Comparison of ENCODE assay signal across 14 cellular contexts in the genomic region with DNA sequence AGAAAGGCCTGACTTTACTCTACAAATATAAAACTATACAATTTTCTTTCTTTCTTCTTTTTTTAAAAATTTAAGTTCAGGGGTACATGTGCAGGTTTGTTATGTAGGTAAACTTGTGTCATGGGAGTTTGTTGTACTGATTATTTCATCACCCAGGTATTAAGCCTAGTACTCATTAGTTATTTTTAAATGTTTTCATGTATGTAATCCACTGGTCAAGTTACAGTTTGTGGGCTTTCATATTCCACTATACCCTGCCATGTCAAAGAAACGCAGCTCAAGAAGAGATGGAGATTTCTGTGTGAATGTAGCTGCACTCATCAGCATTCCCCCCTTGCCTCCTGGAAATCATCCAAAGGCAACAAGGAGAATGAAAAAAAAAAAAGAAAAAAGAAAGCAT. TPM values are rescaled to one million over a fixed set of nuclear protein-coding genes. Genes with fewer than 3 reads are reported as not detected.
DNase-seq lines count a peak whose midpoint lies in the region; ATAC-seq, FAIRE-seq and TF ChIP-seq lines count a peak whose summit lies in the region.
"Had no signal": no experiment of that assay in that cellular context is flagged by ENCODE, and none has a peak within 500 bp of the region (broad histone marks: within the 10 kb centered on the region; RNA-seq: fewer than 3 reads in every experiment).

No MANE protein-coding gene starts in this region.

- H3K27ac ChIP-seq in keratinocyte (ENCODE audit: control insufficient read depth, insufficient read depth, low read length) (no peak overlapping the region), skeletal muscle tissue (ENCODE audit: low read depth, low read length) (peak overlapping the region; percentile 20)
- H3K27ac ChIP-seq: A549, GM23248 had no signal

- in situ Hi-C loops in ACHN (cut with HindIII; ENCODE audit: low pct_ligation_motif_present, low pct_unique_long_range_greater_than_20kb, low sequenced_read_pairs): no loop called here

- dilution Hi-C loops in keratinocyte (cut with MboI; ENCODE audit: extremely low pct_ligation_motif_present, low sequenced_read_pairs): no loop called here

- H2AFZ ChIP-seq in keratinocyte (ENCODE audit: control insufficient read depth, low read length): no peak overlapping the region
- H2AFZ ChIP-seq: GM23248 had no signal

- H3K27me3 ChIP-seq in keratinocyte (ENCODE audit: control insufficient read depth, extremely low read depth, insufficient read depth, low read length): no peaks in the 10 kb centered on the region
- no peaks in the 10 kb centered on the region for H3K27me3 ChIP-seq in skeletal muscle tissue (ENCODE audit: control insufficient read depth in 3 of 3, insufficient read depth in 3 of 3, low read length in 3 of 3)

- peaks cover 5% of the 10 kb centered on the region for H3K4me1 ChIP-seq in keratinocyte (ENCODE audit: control insufficient read depth, extremely low read depth, insufficient read depth, low read length)
- peaks cover 0 to 9% (median 4%) of the 10 kb centered on the region in 3 donors for H3K4me1 ChIP-seq in skeletal muscle tissue (ENCODE audit: control insufficient read depth in 3 of 3, insufficient read depth in 3 of 3, low read length in 3 of 3)

- peak; percentile 13 for FAIRE-seq in keratinocyte (lab: Jason Lieb, UNC)
- FAIRE-seq: A549, GM18507, HTR-8/SVneo had no signal

- H3K36me3 ChIP-seq in keratinocyte (ENCODE audit: control insufficient read depth in 2 of 2, extremely low read depth in 1 of 2, insufficient read depth in 2 of 2, low read length in 2 of 2) (no peaks in the 10 kb centered on the region), skeletal muscle tissue (ENCODE audit: control insufficient read depth in 3 of 3, insufficient read depth in 3 of 3, low read length in 3 of 3) (no peaks in the 10 kb centered on the region)

- no peak overlapping the region for H3K4me2 ChIP-seq in keratinocyte (ENCODE audit: control insufficient read depth, extremely low read depth, insufficient read depth, low read depth, low read length)
- H3K4me2 ChIP-seq: A549 had no signal

- no peaks in the 10 kb centered on the region for H4K20me1 ChIP-seq in keratinocyte (ENCODE audit: control insufficient read depth, extremely low read depth, insufficient read depth, low read length)

- peak; percentile 48 for DNase-seq in NCI-H69 (lab: John Stamatoyannopoulos, UW)
- DNase-seq in astrocyte of the hippocampus (ENCODE audit: low read depth, low spot score): peak; percentile 47
- DNase-seq in keratinocyte (ENCODE audit: low read depth, low spot score): no peak
- no peak for DNase-seq in ACHN
- no peak for DNase-seq in NAMALWA (ENCODE audit: low spot score)
- DNase-seq: CD8-positive, alpha-beta T cell; COR-L47; GM23248; H7 had no signal

- H3K9me3 ChIP-seq in keratinocyte (ENCODE audit: control insufficient read depth, low read depth, low read length) (no peaks in the 10 kb centered on the region), skeletal muscle tissue (ENCODE audit: control insufficient read depth in 3 of 3, low read length in 3 of 3) (no peaks in the 10 kb centered on the region)

- H3K4me3 ChIP-seq in keratinocyte (ENCODE audit: control insufficient read depth in 2 of 3, extremely low read depth in 1 of 3, insufficient read depth in 2 of 3, low read depth in 1 of 3, low read length in 3 of 3): no peak overlapping the region
- H3K4me3 ChIP-seq in skeletal muscle tissue (ENCODE audit: low read length in 3 of 3): no peak overlapping the region
- H3K4me3 ChIP-seq: A549, GM23248 had no signal

- no peaks in the 10 kb centered on the region for H3K9me1 ChIP-seq in keratinocyte (ENCODE audit: control insufficient read depth, extremely low read depth, insufficient read depth, low read length)

- H3K9ac ChIP-seq in keratinocyte (ENCODE audit: control insufficient read depth, extremely low read depth, insufficient read depth, low read length) (no peak overlapping the region), skeletal muscle tissue (ENCODE audit: low read depth in 1 of 3, low read length in 3 of 3) (no peak overlapping the region)
- H3K9ac ChIP-seq: GM23248 had no signal

- H3K79me2 ChIP-seq in keratinocyte (ENCODE audit: control insufficient read depth, insufficient read depth, low read length): no peaks in the 10 kb centered on the region

- TF ChIP-seq CTCF in keratinocyte (optimal IDR thresholded peaks at IDR 0.05 in 1 of 3, IDR thresholded peaks at IDR 0.05 in 1 of 3, conservative IDR thresholded peaks at IDR 0.05 in 1 of 3; ENCODE audit: extremely low read depth in 1 of 3, insufficient read depth in 2 of 3, low read length in 3 of 3): no peak

- ATAC-seq in HG02884 (IDR thresholded peaks at IDR 0.05; ENCODE audit: unreplicated experiment): no peak
- ATAC-seq: A549; CD8-positive, alpha-beta T cell had no signal

RNA-seq across cellular contexts. Expression of gene SPRY1, which starts 31.2 kb away (rescaled TPM):
- polyA plus RNA-seq in keratinocyte: 1.7 to 3.6 TPM (median 3.4 TPM) in 3 replicates
- polyA plus RNA-seq in keratinocyte (2011; ENCODE audit: low read depth): 3.0 TPM
- polyA plus RNA-seq in keratinocyte (2011; cell fraction: cytosol; rRNA removed): 1.3 and 2.2 TPM in 2 replicates
- polyA plus RNA-seq in keratinocyte (2011; cell fraction: nucleus; rRNA removed): 2.9 and 4.4 TPM in 2 replicates
- 3.4 and 4.1 TPM in 2 replicates for polyA plus RNA-seq in keratinocyte (2012; ENCODE audit: low replicate concordance)
- polyA minus RNA-seq in keratinocyte: 1.7 to 4.4 TPM (median 4.3 TPM) in 3 replicates
- polyA minus RNA-seq in keratinocyte (2011; cell fraction: cytosol; rRNA and poly(A)+ RNA removed): 3.5 TPM
- 1.6 and 3.1 TPM in 2 replicates for polyA minus RNA-seq in keratinocyte (2011; cell fraction: nucleus; rRNA and poly(A)+ RNA removed)
- 77.8 TPM for total RNA-seq in skeletal muscle tissue

Comparison
In these comparisons a context has a peak if more than half of its experiments do, and no peak if none do; other contexts are left out.
1. DNase-seq: peak in NCI-H69 (single experiment) and astrocyte of the hippocampus (single experiment); none in keratinocyte (single experiment), ACHN (single experiment) and NAMALWA (single experiment).